Comparison of ENCODE assay signal across 18 cellular contexts in genomic region chr5:176692835-176693476, GRCh38. TPM values are rescaled to one million over a fixed set of nuclear protein-coding genes. Genes with fewer than 3 reads are reported as not detected.
DNase-seq lines count a peak whose midpoint lies in the region; ATAC-seq, FAIRE-seq and TF ChIP-seq lines count a peak whose summit lies in the region.
"Had no signal": no experiment of that assay in that cellular context is flagged by ENCODE, and none has a peak within 500 bp of the region (broad histone marks: within the 10 kb centered on the region; RNA-seq: fewer than 3 reads in every experiment).

No MANE protein-coding gene starts in this region.

- DNase-seq in mammary epithelial cell: no peak
- no peak for DNase-seq in MCF 10A (ENCODE audit: unreplicated experiment)
- peak; percentile 94 for DNase-seq in NCI-H748 (lab: John Stamatoyannopoulos, UW; ENCODE audit: unreplicated experiment)
- DNase-seq in kidney: peak; percentile 32
- DNase-seq in naive thymus-derived CD4-positive, alpha-beta T cell: no peak
- no peak for DNase-seq in A172 (ENCODE audit: low spot score)
- DNase-seq in MG63: no peak
- DNase-seq: ACHN; activated CD8-positive, alpha-beta T cell treated with anti-CD3 and anti-CD28 coated beads, Interleukin-2, amount 10 ng/mL, durations not matched to agents 7 days and 5 days; anterior cingulate cortex; NCI-H1436 treated with DMSO at 0.1 percent for 48 hours; nephron progenitor cell; stimulated activated CD4-positive, alpha-beta T cell treated with anti-CD3 and anti-CD28 coated beads, Interleukin-4, amount 100 ng/mL, for 24 hours had no signal

- intact Hi-C loops in mammary epithelial cell (cut with micrococcal nuclease) (no loop called here), MCF 10A (cut with micrococcal nuclease) (no loop called here), kidney (cut with DNase I) (no loop called here)
- intact Hi-C loops in naive thymus-derived CD4-positive, alpha-beta T cell (cut with micrococcal nuclease): no loop called here

- H4K20me1 ChIP-seq in mammary epithelial cell (ENCODE audit: insufficient read depth, low read length): no peaks in the 10 kb centered on the region

- CTCF ChIA-PET in mammary epithelial cell (lab: Charles Lee; ENCODE audit: low non-redundant PET): interaction anchor here (0.6 kb wide), 1 partner anchor 104 kb away, joined by 5 read pairs; no protein-coding TSS in a partner anchor
- CTCF ChIA-PET in MCF 10A (lab: Yijun Ruan, JAX): interaction anchor here (0.6 to 1.4 kb wide), 4 partner anchors 20 to 379 kb away, joined by 3 to 4 read pairs (median 3); no protein-coding TSS in a partner anchor
- CTCF ChIA-PET in naive thymus-derived CD4-positive, alpha-beta T cell (lab: Charles Lee): no interaction called here

- TF ChIP-seq CTCF in mammary epithelial cell (conservative IDR thresholded peaks at IDR 0.05 in 1 of 2, IDR thresholded peaks at IDR 0.05 in 1 of 2; ENCODE audit: extremely low read depth in 1 of 2, insufficient read depth in 1 of 2, low read depth in 1 of 2, low read length in 2 of 2) (no peak), MCF 10A (IDR thresholded peaks at IDR 0.05; ENCODE audit: unreplicated experiment) (no peak), kidney (IDR thresholded peaks at IDR 0.05; ENCODE audit: borderline replicate concordance, extremely low read depth, insufficient read depth) (no peak)

- no TSS peak for BruUV-seq in mammary epithelial cell (replicated peaks; lab: Mats Ljungman, UMichigan)
- BruUV-seq in MCF 10A (replicated peaks; lab: Mats Ljungman, UMichigan): no TSS peak

- no peak overlapping the region for H2AFZ ChIP-seq in mammary epithelial cell (ENCODE audit: low read depth, low read length)

- WGBS in mammary epithelial cell (ENCODE audit: low coverage, missing lambda C conversion rate): 34% methylated on average over 12 of the region's 13 CpGs

- peaks cover 8% of the 10 kb centered on the region for H3K4me1 Mint-ChIP-seq in MCF 10A (ENCODE audit: insufficient read depth, unreplicated experiment)
- peaks cover 0 to 2% (median 0%) of the 10 kb centered on the region in 7 donors for H3K4me1 Mint-ChIP-seq in naive thymus-derived CD4-positive, alpha-beta T cell

- no peak overlapping the region for H3K9ac ChIP-seq in mammary epithelial cell (ENCODE audit: insufficient read depth, low read length)
- no peak overlapping the region for H3K9ac ChIP-seq in kidney (ENCODE audit: low read length in 2 of 2)

- FAIRE-seq in kidney (lab: Jason Lieb, UNC): no peak

- H3K4me3 Mint-ChIP-seq in MCF 10A (ENCODE audit: unreplicated experiment): no peak overlapping the region
- no peak overlapping the region for H3K4me3 Mint-ChIP-seq in naive thymus-derived CD4-positive, alpha-beta T cell
- H3K4me3 Mint-ChIP-seq: activated CD8-positive, alpha-beta T cell treated with anti-CD3 and anti-CD28 coated beads, Interleukin-2, amount 10 ng/mL, durations not matched to agents 7 days and 5 days had no signal

- H3K4me1 ChIP-seq in mammary epithelial cell (ENCODE audit: insufficient read depth, low read length): no peaks in the 10 kb centered on the region
- peaks cover 0 to 3% of the 10 kb centered on the region in 2 donors for H3K4me1 ChIP-seq in kidney (ENCODE audit: control insufficient read depth in 1 of 2, insufficient read depth in 1 of 2, low read depth in 1 of 2, low read length in 2 of 2)
- no peaks in the 10 kb centered on the region for H3K4me1 ChIP-seq in naive thymus-derived CD4-positive, alpha-beta T cell (ENCODE audit: control insufficient read depth in 2 of 2, insufficient read depth in 2 of 2, low read length in 2 of 2)
- H3K4me1 ChIP-seq: SJSA1 had no signal

- POLR2A ChIA-PET in MCF 10A (lab: Yijun Ruan, JAX): interaction anchor here (0.6 to 1.0 kb wide), 4 partner anchors 62 to 386 kb away, joined by 3 to 4 read pairs (median 3); partner anchors contain the start of gene EIF4E1B
- POLR2A ChIA-PET in naive thymus-derived CD4-positive, alpha-beta T cell (lab: Charles Lee): no interaction called here

- H3K79me2 ChIP-seq in mammary epithelial cell (ENCODE audit: insufficient read depth, low read length): no peaks in the 10 kb centered on the region

- no peak overlapping the region for H3K27ac Mint-ChIP-seq in MCF 10A (ENCODE audit: low read depth, unreplicated experiment)
- peak overlapping the region in 1 of 9 donors; percentile 12 for H3K27ac Mint-ChIP-seq in naive thymus-derived CD4-positive, alpha-beta T cell
- H3K27ac Mint-ChIP-seq: activated CD8-positive, alpha-beta T cell treated with anti-CD3 and anti-CD28 coated beads, Interleukin-2, amount 10 ng/mL, durations not matched to agents 7 days and 5 days; activated T-helper 2 cell treated with anti-CD3 and anti-CD28 coated beads, Interferon-gamma antibody, Interleukin-2, Interleukin-4, amounts not matched to agents 10 μg/mL and 5 μg/mL and 100 μg/mL, durations not matched to agents 14 hours and 24 hours and 36 hours; nephron progenitor cell had no signal

- H3K27ac ChIP-seq in mammary epithelial cell (ENCODE audit: insufficient read depth, low read depth, low read length) (no peak overlapping the region), kidney (ENCODE audit: low read depth in 2 of 2, low read length in 2 of 2) (no peak overlapping the region)
- H3K27ac ChIP-seq in naive thymus-derived CD4-positive, alpha-beta T cell (ENCODE audit: low read depth, low read length): no peak overlapping the region
- H3K27ac ChIP-seq: SJSA1 had no signal

- peaks cover 7% of the 10 kb centered on the region for H3K36me3 Mint-ChIP-seq in MCF 10A (ENCODE audit: insufficient read depth, unreplicated experiment)
- H3K36me3 Mint-ChIP-seq in naive thymus-derived CD4-positive, alpha-beta T cell: peaks cover 0 to 6% (median 0%) of the 10 kb centered on the region in 5 donors

- peak overlapping the region; percentile 33 for H3K4me2 ChIP-seq in mammary epithelial cell (ENCODE audit: insufficient read depth, low read depth, low read length)

- H3K9me3 ChIP-seq in mammary epithelial cell (replicated peaks; ENCODE audit: insufficient read depth, low read length) (no peaks in the 10 kb centered on the region), kidney (ENCODE audit: control insufficient read depth in 1 of 2, low read length in 2 of 2) (no peaks in the 10 kb centered on the region), MG63 (no peaks in the 10 kb centered on the region)
- no peaks in the 10 kb centered on the region for H3K9me3 ChIP-seq in naive thymus-derived CD4-positive, alpha-beta T cell (ENCODE audit: control insufficient read depth in 2 of 3, low read length in 3 of 3)
- H3K9me3 ChIP-seq: SJSA1 had no signal

- in situ Hi-C loops in mammary epithelial cell (cut with MboI; ENCODE audit: low sequenced_read_pairs in 2 of 2): no loop called here

- H3K4me3 ChIP-seq in mammary epithelial cell (replicated peaks in 1 of 3; ENCODE audit: insufficient read depth in 1 of 3, low read depth in 2 of 3, low read length in 3 of 3) (no peak overlapping the region), kidney (ENCODE audit: low read length in 2 of 2) (no peak overlapping the region), MG63 (no peak overlapping the region)
- no peak overlapping the region for H3K4me3 ChIP-seq in naive thymus-derived CD4-positive, alpha-beta T cell (ENCODE audit: low read length)
- H3K4me3 ChIP-seq: SJSA1 had no signal

- ATAC-seq in HG02763 (IDR thresholded peaks at IDR 0.05; ENCODE audit: unreplicated experiment): no peak
- no peak for ATAC-seq in naive thymus-derived CD4-positive, alpha-beta T cell
- ATAC-seq: activated CD8-positive, alpha-beta T cell treated with anti-CD3 and anti-CD28 coated beads, Interleukin-2, amount 10 ng/mL, durations not matched to agents 7 days and 5 days; left lobe of liver; sciatic nerve had no signal

- peaks cover 86% of the 10 kb centered on the region for H3K27me3 Mint-ChIP-seq in MCF 10A (ENCODE audit: insufficient read depth, unreplicated experiment)
- H3K27me3 Mint-ChIP-seq in naive thymus-derived CD4-positive, alpha-beta T cell: peaks cover 54 to 73% (median 67%) of the 10 kb centered on the region in 5 donors

- no peaks in the 10 kb centered on the region for H3K9me3 Mint-ChIP-seq in MCF 10A (ENCODE audit: unreplicated experiment)
- peaks cover 0 to 19% (median 2%) of the 10 kb centered on the region in 11 donors for H3K9me3 Mint-ChIP-seq in naive thymus-derived CD4-positive, alpha-beta T cell
- H3K9me3 Mint-ChIP-seq: activated T-helper 2 cell treated with anti-CD3 and anti-CD28 coated beads, Interferon-gamma antibody, Interleukin-2, Interleukin-4, amounts not matched to agents 10 μg/mL and 5 μg/mL and 100 μg/mL, durations not matched to agents 14 hours and 24 hours and 36 hours; nephron progenitor cell had no signal

- H3K36me3 ChIP-seq in mammary epithelial cell (ENCODE audit: insufficient read depth, low read length) (no peaks in the 10 kb centered on the region), kidney (ENCODE audit: control insufficient read depth in 1 of 2, insufficient read depth in 2 of 2, low read length in 2 of 2) (no peaks in the 10 kb centered on the region), MG63 (no peaks in the 10 kb centered on the region)
- H3K36me3 ChIP-seq in naive thymus-derived CD4-positive, alpha-beta T cell (ENCODE audit: control insufficient read depth in 2 of 3, insufficient read depth in 3 of 3, low read length in 3 of 3): no peaks in the 10 kb centered on the region
- H3K36me3 ChIP-seq: SJSA1 had no signal

- dilution Hi-C loops in mammary epithelial cell (cut with HindIII; ENCODE audit: low sequenced_read_pairs): no loop called here

- peaks cover 4% of the 10 kb centered on the region for H3K27me3 ChIP-seq in mammary epithelial cell (ENCODE audit: insufficient read depth, low read length)
- H3K27me3 ChIP-seq in naive thymus-derived CD4-positive, alpha-beta T cell (ENCODE audit: control insufficient read depth in 2 of 2, insufficient read depth in 2 of 2, low read length in 2 of 2): no peaks in the 10 kb centered on the region
- H3K27me3 ChIP-seq in MG63: peaks cover 48% of the 10 kb centered on the region

RNA-seq across cellular contexts. Expression of gene TSPAN17, which starts 45.7 kb away (rescaled TPM):
- total RNA-seq in mammary epithelial cell (10 to 100 TPM; 47.4 to 48.8 TPM), MCF 10A (2022) (36.7 and 47.5 TPM in 2 replicates), kidney (34.3 TPM)
- polyA plus RNA-seq in mammary epithelial cell (39.2 TPM), kidney (ENCODE audit: insufficient read depth, low read depth, low replicate concordance) (32.1 TPM)
- polyA minus RNA-seq in mammary epithelial cell: 36.0 TPM
- total RNA-seq in naive thymus-derived CD4-positive, alpha-beta T cell: 10 to 100 TPM; 16.6 to 47.6 (median 21.1) TPM
- 10 to 100 TPM; 16.5 to 19.3 TPM for polyA plus RNA-seq in naive thymus-derived CD4-positive, alpha-beta T cell
- total RNA-seq in A172 (2014; rRNA removed; shearing (Covaris generic)): 54.9 and 67.7 TPM in 2 replicates
- 117 and 120 TPM in 2 replicates for total RNA-seq in MG63 (2014; rRNA removed; shearing (Covaris generic); ENCODE audit: low replicate concordance)

Comparison
In these comparisons a context has a peak if more than half of its experiments do, and no peak if none do; other contexts are left out.
1. DNase-seq: peak in NCI-H748 (single experiment) and kidney (single experiment); none in mammary epithelial cell (single experiment), MCF 10A (single experiment), naive thymus-derived CD4-positive, alpha-beta T cell (0 of 9), A172 (single experiment) and MG63 (single experiment).